8 cellular contexts compared by ENCODE assay signal in genomic region chr1:109739738-109740614, GRCh38. TPM values are rescaled to one million over a fixed set of nuclear protein-coding genes. Genes with fewer than 3 reads are reported as not detected.
DNase-seq lines count a peak whose midpoint lies in the region; ATAC-seq, FAIRE-seq and TF ChIP-seq lines count a peak whose summit lies in the region.

No MANE protein-coding gene starts in this region.

- no peaks in the 10 kb centered on the region for H3K36me3 ChIP-seq in H1 (ENCODE audit: control insufficient read depth in 2 of 4, insufficient read depth in 4 of 4, low read length in 3 of 4)
- H3K36me3 ChIP-seq in mesenchymal stem cell (ENCODE audit: control insufficient read depth in 1 of 2, insufficient read depth in 2 of 2, low read depth in 1 of 2, low read length in 2 of 2), result peaks cover 13 to 21% of the 10 kb centered on the region in 2 experiments

- H2BK20ac ChIP-seq in H1 (ENCODE audit: low read length), result 0 out of 2 replicates have a peak overlapping the region, but pooled peaks have one; percentile 48

- peak; percentile 18 for FAIRE-seq in GM18507 (lab: Jason Lieb, UNC)
- FAIRE-seq in H1 (lab: Jason Lieb, UNC), result no peak

- H3K79me2 ChIP-seq in H1 (ENCODE audit: control insufficient read depth in 1 of 2, insufficient read depth in 2 of 2, low read length in 2 of 2), result no peaks in the 10 kb centered on the region

- H3K4me1 ChIP-seq in H1 (replicated peaks in 1 of 4; ENCODE audit: control insufficient read depth in 3 of 4, insufficient read depth in 4 of 4, low read length in 3 of 4), result peaks cover 0 to 8% (median 5%) of the 10 kb centered on the region in 4 experiments; a peak in 5 of 7 replicates
- peaks cover 6% of the 10 kb centered on the region for H3K4me1 ChIP-seq in mesenchymal stem cell (ENCODE audit: control insufficient read depth, insufficient read depth, low read depth, low read length)

- H4K8ac ChIP-seq in H1 (ENCODE audit: extremely low read depth, insufficient read depth, low read length) (peak overlapping the region; percentile 35), mesenchymal stem cell (ENCODE audit: low read length) (peak overlapping the region; percentile 87)

- H3K79me1 ChIP-seq in H1 (ENCODE audit: low read depth, low read length) (no peaks in the 10 kb centered on the region), mesenchymal stem cell (replicated peaks; ENCODE audit: low read length, poor library complexity, severe bottlenecking) (peaks cover 5% of the 10 kb centered on the region)

- CTCF ChIA-PET in activated CD8-positive, alpha-beta memory T cell treated with anti-CD3 and anti-CD28 coated beads, Interleukin-2, amount 10 ng/mL, durations not matched to agents 7 days and 5 days (lab: Charles Lee), result interaction anchor here (0.7 kb wide), 1 partner anchor 99 kb away, joined by 3 read pairs; no protein-coding TSS in a partner anchor
- CTCF ChIA-PET in H1 (lab: Charles Lee; ENCODE audit: partially characterized antibody), result interaction anchor here (0.9 to 3.9 kb wide), 7 partner anchors 12 to 183 kb away, joined by 3 to 18 read pairs (median 3); no protein-coding TSS in a partner anchor

- peaks cover 12% of the 10 kb centered on the region; the same call in 1 of the 2 replicates for H3K23me2 ChIP-seq in H1 (ENCODE audit: low read depth, low read length)

- peak; percentile 77 for ATAC-seq in HG03108 (IDR thresholded peaks at IDR 0.05; ENCODE audit: unreplicated experiment)
- peak; percentile 99 for ATAC-seq in activated CD8-positive, alpha-beta memory T cell treated with anti-CD3 and anti-CD28 coated beads, Interleukin-2, amount 10 ng/mL, durations not matched to agents 7 days and 5 days
- no peak for ATAC-seq in GM21786 (IDR thresholded peaks at IDR 0.05; ENCODE audit: unreplicated experiment)

- no peak overlapping the region for H4K91ac ChIP-seq in H1 (replicated peaks; ENCODE audit: insufficient read length, low read length)
- H4K91ac ChIP-seq in mesenchymal stem cell (ENCODE audit: low read length), result peak overlapping the region; percentile 62

- no peak overlapping the region for H4K5ac ChIP-seq in H1 (ENCODE audit: insufficient read length, low read depth, low read length)

- H2BK12ac ChIP-seq in H1 (ENCODE audit: low read depth, low read length) (peak overlapping the region; percentile 68; the same call in 1 of the 2 replicates), mesenchymal stem cell (ENCODE audit: low read length in 2 of 2) (no peak overlapping the region)

- H3K27ac Mint-ChIP-seq in activated CD8-positive, alpha-beta memory T cell treated with anti-CD3 and anti-CD28 coated beads, Interleukin-2, amount 10 ng/mL, durations not matched to agents 7 days and 5 days, result peak overlapping the region; percentile 45

- H3K36me3 Mint-ChIP-seq in activated CD8-positive, alpha-beta memory T cell treated with anti-CD3 and anti-CD28 coated beads, Interleukin-2, amount 10 ng/mL, durations not matched to agents 7 days and 5 days, result no peaks in the 10 kb centered on the region

- H4K20me1 ChIP-seq in H1 (replicated peaks in 1 of 2; ENCODE audit: control insufficient read depth in 1 of 2, insufficient read depth in 2 of 2, low read length in 2 of 2), result no peaks in the 10 kb centered on the region

- no peak for TF ChIP-seq CTCF in H1 (IDR thresholded peaks at IDR 0.05; ENCODE audit: control extremely low read depth in 1 of 3, insufficient read depth in 1 of 3, low read depth in 1 of 3, low read length in 3 of 3)

- H2BK120ac ChIP-seq in H1 (replicated peaks; ENCODE audit: low read depth, low read length) (no peak overlapping the region), mesenchymal stem cell (ENCODE audit: low read depth, low read length) (peak overlapping the region; percentile 96)

- POLR2A ChIA-PET in H1 (lab: Charles Lee; ENCODE audit: partially characterized antibody), result interaction anchor here (0.5 to 2.0 kb wide), 10 partner anchors 10 to 284 kb away, joined by 3 to 9 read pairs (median 3); partner anchors contain the start of genes GSTM1 and GSTM4

- peak overlapping the region; percentile 70 for H3K4me3 Mint-ChIP-seq in activated CD8-positive, alpha-beta memory T cell treated with anti-CD3 and anti-CD28 coated beads, Interleukin-2, amount 10 ng/mL, durations not matched to agents 7 days and 5 days

- H3K27me3 ChIP-seq in H1 (replicated peaks in 1 of 4; ENCODE audit: control insufficient read depth in 3 of 4, extremely low read depth in 1 of 4, insufficient read depth in 3 of 4, low read length in 3 of 4) (peaks cover 5 to 28% (median 27%) of the 10 kb centered on the region in 4 experiments), mesenchymal stem cell (ENCODE audit: control insufficient read depth in 1 of 2, insufficient read depth in 1 of 2, low read length in 2 of 2) (peaks cover 0 to 19% of the 10 kb centered on the region in 2 experiments)

- no peak for TF ChIP-seq RAD21 in H1 (IDR thresholded peaks at IDR 0.05 in 1 of 2, conservative IDR thresholded peaks at IDR 0.05 in 1 of 2; ENCODE audit: low read depth in 2 of 2, low read length in 2 of 2)

- peak overlapping the region; percentile 18; the same call in 1 of the 2 replicates for H2BK5ac ChIP-seq in H1 (ENCODE audit: low read depth, low read length)
- H2BK5ac ChIP-seq in mesenchymal stem cell (ENCODE audit: low read depth, low read length, poor library complexity, severe bottlenecking), result no peak overlapping the region

- H2BK15ac ChIP-seq in H1 (ENCODE audit: low read length) (peak overlapping the region; percentile 97; the same call in 1 of the 2 replicates), mesenchymal stem cell (ENCODE audit: low read depth, poor library complexity, severe bottlenecking) (peak overlapping the region; percentile 96)

- no peaks in the 10 kb centered on the region for H3K9me3 ChIP-seq in H1 (ENCODE audit: insufficient read depth in 2 of 2, low read depth in 1 of 2, low read length in 1 of 2)
- no peaks in the 10 kb centered on the region for H3K9me3 ChIP-seq in mesenchymal stem cell (ENCODE audit: control insufficient read depth, low read length)

- WGBS in H1 (ENCODE audit: extremely low coverage in 1 of 2, insufficient coverage in 1 of 2, insufficient read length in 1 of 2, insufficient replicate concordance in 2 of 2, low coverage in 1 of 2, low lambda C conversion rate in 2 of 2, missing lambda C conversion rate in 1 of 2), 2 experiments, result 3% methylated on average over 83 of the region's 86 CpGs; no CpG with 5 or more reads in 1 of the 2 experiments
- 2% methylated on average over 84 of the region's 86 CpGs for WGBS in mesenchymal stem cell

- DNase-seq in GM18507 (ENCODE audit: extremely low spot score, insufficient read length, low read depth) (peak; percentile 49), NCI-H526 (lab: John Stamatoyannopoulos, UW) (peak; percentile 68 to 88), H1 (ENCODE audit: low read depth in 1 of 2, low spot score in 2 of 2) (peak in 1 of 2 experiments; percentile 89), mesenchymal stem cell (peak; percentile 89)
- peak; percentile 81 for DNase-seq in activated CD8-positive, alpha-beta memory T cell treated with anti-CD3 and anti-CD28 coated beads, Interleukin-2, amount 10 ng/mL, durations not matched to agents 7 days and 5 days
- peak; percentile 45 for DNase-seq in stimulated activated CD8-positive, alpha-beta memory T cell treated with anti-CD3 and anti-CD28 coated beads, Interleukin-12 subunit alpha, Interleukin-12 subunit beta, amount 100 ng/mL, for 24 hours (ENCODE audit: extremely low read depth)

- H3K27me3 Mint-ChIP-seq in activated CD8-positive, alpha-beta memory T cell treated with anti-CD3 and anti-CD28 coated beads, Interleukin-2, amount 10 ng/mL, durations not matched to agents 7 days and 5 days, result peaks cover 46% of the 10 kb centered on the region

- 0 out of 3 replicates have a peak, but pooled peaks of 1 of the 2 experiments have one; percentile 14 for TF ChIP-seq EP300 in H1 (IDR thresholded peaks at IDR 0.05; ENCODE audit: borderline replicate concordance in 1 of 2, low read depth in 2 of 2, low read length in 2 of 2)

- H3K56ac ChIP-seq in H1 (replicated peaks; ENCODE audit: insufficient read length, low read depth, low read length), result no peak overlapping the region

- H2AK5ac ChIP-seq in H1 (ENCODE audit: low read depth, low read length) (no peak overlapping the region), mesenchymal stem cell (ENCODE audit: low read length, severe bottlenecking) (no peak overlapping the region)

- H3K4me2 ChIP-seq in H1 (ENCODE audit: insufficient read depth in 1 of 2, low read depth in 2 of 2, low read length in 2 of 2) (peak overlapping the region; percentile 88 to 99), mesenchymal stem cell (ENCODE audit: low read length, poor library complexity, severe bottlenecking) (peak overlapping the region; percentile 53)

- peak overlapping the region; percentile 94 for H2AFZ ChIP-seq in H1 (ENCODE audit: low read length)
- peak overlapping the region; percentile 73 for H2AFZ ChIP-seq in mesenchymal stem cell (ENCODE audit: low read depth, low read length)

- H3K4me3 ChIP-seq in H1 (ENCODE audit: extremely low read depth in 1 of 4, insufficient read depth in 2 of 4, low read depth in 3 of 4, low read length in 4 of 4), result peak overlapping the region; percentile 65 to 79 (median 70)
- peak overlapping the region; percentile 78 to 82 for H3K4me3 ChIP-seq in mesenchymal stem cell (ENCODE audit: insufficient read depth in 1 of 2, low read depth in 1 of 2, low read length in 2 of 2)

- no peaks in the 10 kb centered on the region for H3K9me3 Mint-ChIP-seq in activated CD8-positive, alpha-beta memory T cell treated with anti-CD3 and anti-CD28 coated beads, Interleukin-2, amount 10 ng/mL, durations not matched to agents 7 days and 5 days (ENCODE audit: low read depth)

- H3K9ac ChIP-seq in H1 (replicated peaks in 1 of 4; ENCODE audit: extremely low read depth in 1 of 4, low read depth in 3 of 4, low read length in 3 of 4), result peak overlapping the region in 3 of 4 experiments; percentile 42 to 47 (median 44); a peak in 5 of 7 replicates
- H3K9ac ChIP-seq in mesenchymal stem cell (ENCODE audit: low read length), result peak overlapping the region; percentile 82

- H3K27ac ChIP-seq in H1 (ENCODE audit: low read depth, low read length) (no peak overlapping the region; the same call in 1 of the 2 replicates), mesenchymal stem cell (ENCODE audit: low read length, poor library complexity, severe bottlenecking) (no peak overlapping the region)

- TF ChIP-seq POLR2A in H1 (IDR thresholded peaks at IDR 0.05; ENCODE audit: control extremely low read depth in 1 of 2, low read depth in 2 of 2, low read length in 2 of 2), result peak; percentile 59 to 62; a peak in 2 of 3 replicates

- H3K14ac ChIP-seq in H1 (ENCODE audit: insufficient read length) (no peak overlapping the region), mesenchymal stem cell (ENCODE audit: low read length in 2 of 2) (peak overlapping the region in 1 of 2 experiments; percentile 58)

- H3K4me1 Mint-ChIP-seq in activated CD8-positive, alpha-beta memory T cell treated with anti-CD3 and anti-CD28 coated beads, Interleukin-2, amount 10 ng/mL, durations not matched to agents 7 days and 5 days, result peaks cover 12% of the 10 kb centered on the region

- no peak overlapping the region for H3K23ac ChIP-seq in H1 (ENCODE audit: insufficient read length)
- peak overlapping the region in 1 of 2 experiments; percentile 2 for H3K23ac ChIP-seq in mesenchymal stem cell (ENCODE audit: low read length in 2 of 2)

- H3K18ac ChIP-seq in H1 (ENCODE audit: extremely low read depth, low read length), result peak overlapping the region; percentile 80
- peak overlapping the region; percentile 89 to 90 for H3K18ac ChIP-seq in mesenchymal stem cell (ENCODE audit: low read depth in 1 of 2, low read length in 2 of 2)

- no peak overlapping the region for H3K4ac ChIP-seq in H1 (replicated peaks; ENCODE audit: insufficient read length, low read depth, low read length)
- H3K4ac ChIP-seq in mesenchymal stem cell (ENCODE audit: low read depth in 1 of 2, low read length in 2 of 2), result peak overlapping the region; percentile 60 to 75

RNA-seq across cellular contexts. Expression of gene GSTM3, which starts 0.9 kb away (rescaled TPM):
- total RNA-seq in activated CD8-positive, alpha-beta memory T cell treated with anti-CD3 and anti-CD28 coated beads, Interleukin-2, amount 10 ng/mL, durations not matched to agents 7 days and 5 days, result 1 to 10 TPM; 2.1 to 3.2 TPM
- total RNA-seq in H1 (2021; fragmentation: NEBNext Ultra II Directional; extraction: Animal tissue kit (Norgen Biotek cat#: 25700)), result 2.2 and 4.3 TPM in 2 replicates
- polyA plus RNA-seq in H1 (2011; rRNA removed), result 3.0 and 5.1 TPM in 2 replicates
- 6.3 TPM for polyA plus RNA-seq in H1 (2011; cell fraction: cytosol; rRNA removed)
- polyA plus RNA-seq in H1 (2011; cell fraction: nucleus; rRNA removed), result 2.9 TPM
- 4.2 to 7.7 TPM (median 6.0 TPM) in 4 replicates for polyA plus RNA-seq in H1 (2012, experiment 1 of 2)
- 2.0 TPM for polyA plus RNA-seq in H1 (2012, experiment 2 of 2)
- 4.0 TPM for polyA plus RNA-seq in H1 (2013, experiment 1 of 2)
- polyA plus RNA-seq in H1 (2013, experiment 2 of 2), result 5.0 TPM
- 7.7 and 11.4 TPM in 2 replicates for polyA minus RNA-seq in H1 (2011; rRNA and poly(A)+ RNA removed)
- 4.3 TPM for polyA minus RNA-seq in H1 (2011; cell fraction: cytosol; rRNA and poly(A)+ RNA removed)
- 5.0 TPM for polyA minus RNA-seq in H1 (2011; cell fraction: nucleus; rRNA and poly(A)+ RNA removed)
- 203 TPM for polyA plus RNA-seq in mesenchymal stem cell (2013, experiment 1 of 2)
- 207 TPM for polyA plus RNA-seq in mesenchymal stem cell (2013, experiment 2 of 2)

RNA-seq across cellular contexts. Expression of gene EPS8L3, which starts 23.7 kb away (rescaled TPM):
- total RNA-seq in activated CD8-positive, alpha-beta memory T cell treated with anti-CD3 and anti-CD28 coated beads, Interleukin-2, amount 10 ng/mL, durations not matched to agents 7 days and 5 days, result not detected
- total RNA-seq in H1 (2021; fragmentation: NEBNext Ultra II Directional; extraction: Animal tissue kit (Norgen Biotek cat#: 25700)), result not detected in 2 replicates
- not detected in 2 replicates for polyA plus RNA-seq in H1 (2011; rRNA removed)
- 0.09 TPM for polyA plus RNA-seq in H1 (2011; cell fraction: cytosol; rRNA removed)
- not detected for polyA plus RNA-seq in H1 (2011; cell fraction: nucleus; rRNA removed)
- polyA plus RNA-seq in H1 (2012, experiment 1 of 2), result not detected in 4 replicates
- polyA plus RNA-seq in H1 (2012, experiment 2 of 2), result not detected
- polyA plus RNA-seq in H1 (2013, experiment 1 of 2), result not detected
- polyA plus RNA-seq in H1 (2013, experiment 2 of 2), result not detected
- polyA minus RNA-seq in H1 (2011; rRNA and poly(A)+ RNA removed), result not detected in 2 replicates
- polyA minus RNA-seq in H1 (2011; cell fraction: cytosol; rRNA and poly(A)+ RNA removed), result not detected
- polyA minus RNA-seq in H1 (2011; cell fraction: nucleus; rRNA and poly(A)+ RNA removed), result not detected
- polyA plus RNA-seq in mesenchymal stem cell (2013, experiment 1 of 2), result not detected
- polyA plus RNA-seq in mesenchymal stem cell (2013, experiment 2 of 2), result not detected

RNA-seq across cellular contexts. Expression of gene GSTM5, which starts 27.9 kb away (rescaled TPM):
- total RNA-seq in activated CD8-positive, alpha-beta memory T cell treated with anti-CD3 and anti-CD28 coated beads, Interleukin-2, amount 10 ng/mL, durations not matched to agents 7 days and 5 days, result not detected
- total RNA-seq in H1 (2021; fragmentation: NEBNext Ultra II Directional; extraction: Animal tissue kit (Norgen Biotek cat#: 25700)), result 0.24 and 0.25 TPM in 2 replicates
- polyA plus RNA-seq in H1 (2011; rRNA removed), result 0.64 and 0.89 TPM in 2 replicates
- polyA plus RNA-seq in H1 (2011; cell fraction: cytosol; rRNA removed), result 0.90 TPM
- polyA plus RNA-seq in H1 (2011; cell fraction: nucleus; rRNA removed), result 0.96 TPM
- polyA plus RNA-seq in H1 (2012, experiment 1 of 2), result 0.37 to 0.86 TPM (median 0.51 TPM) in 4 replicates
- polyA plus RNA-seq in H1 (2012, experiment 2 of 2), result 0.91 TPM
- polyA plus RNA-seq in H1 (2013, experiment 1 of 2), result 0.20 TPM
- polyA plus RNA-seq in H1 (2013, experiment 2 of 2), result 0.11 TPM
- polyA minus RNA-seq in H1 (2011; rRNA and poly(A)+ RNA removed), result 0.50 and 2.0 TPM in 2 replicates
- polyA minus RNA-seq in H1 (2011; cell fraction: cytosol; rRNA and poly(A)+ RNA removed), result not detected
- polyA minus RNA-seq in H1 (2011; cell fraction: nucleus; rRNA and poly(A)+ RNA removed), result 0.40 TPM
- not detected for polyA plus RNA-seq in mesenchymal stem cell (2013, experiment 1 of 2)
- polyA plus RNA-seq in mesenchymal stem cell (2013, experiment 2 of 2), result not detected

RNA-seq across cellular contexts. Expression of gene GSTM1, which starts 52.4 kb away (rescaled TPM):
- not detected for total RNA-seq in activated CD8-positive, alpha-beta memory T cell treated with anti-CD3 and anti-CD28 coated beads, Interleukin-2, amount 10 ng/mL, durations not matched to agents 7 days and 5 days
- total RNA-seq in H1 (2021; fragmentation: NEBNext Ultra II Directional; extraction: Animal tissue kit (Norgen Biotek cat#: 25700)), result 16.5 and 16.7 TPM in 2 replicates
- polyA plus RNA-seq in H1 (2011; rRNA removed), result 38.8 and 42.5 TPM in 2 replicates
- 26.7 TPM for polyA plus RNA-seq in H1 (2011; cell fraction: cytosol; rRNA removed)
- 28.2 TPM for polyA plus RNA-seq in H1 (2011; cell fraction: nucleus; rRNA removed)
- 24.9 to 30.5 TPM (median 26.7 TPM) in 4 replicates for polyA plus RNA-seq in H1 (2012, experiment 1 of 2)
- 37.3 TPM for polyA plus RNA-seq in H1 (2012, experiment 2 of 2)
- 15.8 TPM for polyA plus RNA-seq in H1 (2013, experiment 1 of 2)
- polyA plus RNA-seq in H1 (2013, experiment 2 of 2), result 16.5 TPM
- polyA minus RNA-seq in H1 (2011; rRNA and poly(A)+ RNA removed), result 15.3 and 17.1 TPM in 2 replicates
- polyA minus RNA-seq in H1 (2011; cell fraction: cytosol; rRNA and poly(A)+ RNA removed), result 5.8 TPM
- 10.2 TPM for polyA minus RNA-seq in H1 (2011; cell fraction: nucleus; rRNA and poly(A)+ RNA removed)
- polyA plus RNA-seq in mesenchymal stem cell (2013, experiment 1 of 2), result 33.6 TPM
- polyA plus RNA-seq in mesenchymal stem cell (2013, experiment 2 of 2), result 34.4 TPM
